ENCODE assay signal across 1 cellular context in the genomic region with DNA sequence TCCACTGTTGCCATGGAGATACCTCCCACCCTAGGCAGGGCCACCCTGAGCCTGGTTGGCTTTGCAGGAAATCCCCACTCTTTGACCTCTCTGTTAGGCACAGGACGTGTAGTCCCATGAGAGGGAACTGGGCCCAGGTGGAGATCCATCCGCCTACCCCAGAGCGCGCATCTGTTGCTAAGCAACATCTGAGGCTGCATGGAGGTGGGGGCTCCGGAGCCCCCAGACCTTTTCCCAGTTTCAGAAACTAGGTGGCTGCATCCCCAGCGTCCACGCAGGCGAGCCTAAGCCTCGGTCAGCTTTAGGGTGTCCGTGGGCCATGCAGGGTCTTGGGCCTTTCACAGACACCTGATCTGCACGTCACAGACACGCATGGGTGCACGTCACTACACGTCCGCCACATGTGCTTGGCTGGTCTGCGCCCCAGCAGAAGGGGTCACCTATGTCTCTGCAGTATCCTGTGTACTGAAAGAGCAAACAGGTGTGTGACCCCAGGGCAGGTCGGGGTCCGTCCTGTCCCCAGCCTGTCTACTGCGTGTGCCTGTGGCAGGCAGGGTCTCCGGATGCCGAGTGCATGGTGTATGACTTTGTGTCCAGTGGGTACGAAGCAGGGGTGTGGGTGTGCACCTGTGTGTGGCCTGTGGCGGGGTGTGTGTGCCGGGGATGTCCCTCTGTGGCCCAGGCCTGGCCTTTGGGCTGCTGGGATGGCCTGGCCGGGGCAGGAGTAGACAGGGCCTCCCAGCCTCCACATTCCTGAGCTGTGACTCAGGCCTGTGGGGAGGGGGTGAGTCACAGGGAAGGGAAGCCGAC.
A peak's percentile ranks its signal among the peaks of the same experiment; 100 is the strongest.
TF ChIP-seq lines count a peak whose summit lies in the region.

No MANE protein-coding gene starts in this region.

TF ChIP-seq in HepG2, 621 proteins besides CTCF, POLR2A, EP300 and RAD21 (continued from another document and continues in another):
- TF ChIP-seq, protein P1, sequence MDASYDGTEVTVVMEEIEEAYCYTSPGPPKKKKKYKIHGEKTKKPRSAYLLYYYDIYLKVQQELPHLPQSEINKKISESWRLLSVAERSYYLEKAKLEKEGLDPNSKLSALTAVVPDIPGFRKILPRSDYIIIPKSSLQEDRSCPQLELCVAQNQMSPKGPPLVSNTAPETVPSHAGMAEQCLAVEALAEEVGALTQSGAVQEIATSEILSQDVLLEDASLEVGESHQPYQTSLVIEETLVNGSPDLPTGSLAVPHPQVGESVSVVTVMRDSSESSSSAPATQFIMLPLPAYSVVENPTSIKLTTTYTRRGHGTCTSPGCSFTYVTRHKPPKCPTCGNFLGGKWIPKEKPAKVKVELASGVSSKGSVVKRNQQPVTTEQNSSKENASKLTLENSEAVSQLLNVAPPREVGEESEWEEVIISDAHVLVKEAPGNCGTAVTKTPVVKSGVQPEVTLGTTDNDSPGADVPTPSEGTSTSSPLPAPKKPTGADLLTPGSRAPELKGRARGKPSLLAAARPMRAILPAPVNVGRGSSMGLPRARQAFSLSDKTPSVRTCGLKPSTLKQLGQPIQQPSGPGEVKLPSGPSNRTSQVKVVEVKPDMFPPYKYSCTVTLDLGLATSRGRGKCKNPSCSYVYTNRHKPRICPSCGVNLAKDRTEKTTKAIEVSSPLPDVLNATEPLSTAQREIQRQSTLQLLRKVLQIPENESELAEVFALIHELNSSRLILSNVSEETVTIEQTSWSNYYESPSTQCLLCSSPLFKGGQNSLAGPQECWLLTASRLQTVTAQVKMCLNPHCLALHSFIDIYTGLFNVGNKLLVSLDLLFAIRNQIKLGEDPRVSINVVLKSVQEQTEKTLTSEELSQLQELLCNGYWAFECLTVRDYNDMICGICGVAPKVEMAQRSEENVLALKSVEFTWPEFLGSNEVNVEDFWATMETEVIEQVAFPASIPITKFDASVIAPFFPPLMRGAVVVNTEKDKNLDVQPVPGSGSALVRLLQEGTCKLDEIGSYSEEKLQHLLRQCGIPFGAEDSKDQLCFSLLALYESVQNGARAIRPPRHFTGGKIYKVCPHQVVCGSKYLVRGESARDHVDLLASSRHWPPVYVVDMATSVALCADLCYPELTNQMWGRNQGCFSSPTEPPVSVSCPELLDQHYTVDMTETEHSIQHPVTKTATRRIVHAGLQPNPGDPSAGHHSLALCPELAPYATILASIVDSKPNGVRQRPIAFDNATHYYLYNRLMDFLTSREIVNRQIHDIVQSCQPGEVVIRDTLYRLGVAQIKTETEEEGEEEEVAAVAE (CRISPR knock-in tag; IDR thresholded peaks at IDR 0.05; ENCODE audit: borderline replicate concordance), result no peak
- TF ChIP-seq ZNF747 (CRISPR knock-in tag; IDR thresholded peaks at IDR 0.05; ENCODE audit: borderline replicate concordance) (no peak), KDM6A (CRISPR knock-in tag; IDR thresholded peaks at IDR 0.05; ENCODE audit: low read depth) (no peak), RELA (CRISPR knock-in tag; IDR thresholded peaks at IDR 0.05) (peak; percentile 52; the same call in 1 of the 2 replicates), PHF21A (CRISPR knock-in tag; IDR thresholded peaks at IDR 0.05) (peak; percentile 92), ZNF841 (CRISPR knock-in tag; IDR thresholded peaks at IDR 0.05; ENCODE audit: borderline replicate concordance) (no peak), MZF1 (CRISPR knock-in tag; IDR thresholded peaks at IDR 0.05; ENCODE audit: borderline replicate concordance) (no peak), GATAD2A (CRISPR knock-in tag; IDR thresholded peaks at IDR 0.05) (peak; percentile 75), YEATS4 (CRISPR knock-in tag; IDR thresholded peaks at IDR 0.05; ENCODE audit: borderline replicate concordance) (no peak), ZFY (CRISPR knock-in tag; IDR thresholded peaks at IDR 0.05) (peak; percentile 71), ARID2 (CRISPR knock-in tag; IDR thresholded peaks at IDR 0.05; ENCODE audit: borderline replicate concordance) (no peak), ZSCAN21 (CRISPR knock-in tag; IDR thresholded peaks at IDR 0.05; ENCODE audit: borderline replicate concordance) (peak; percentile 24; the same call in 1 of the 2 replicates), ZBTB7A (CRISPR knock-in tag; IDR thresholded peaks at IDR 0.05) (peak; percentile 98), GATA4 (IDR thresholded peaks at IDR 0.05; ENCODE audit: borderline replicate concordance, low read depth) (no peak), ATF7-NPFF (CRISPR knock-in tag; IDR thresholded peaks at IDR 0.05; ENCODE audit: low read depth) (no peak), CREB1 (IDR thresholded peaks at IDR 0.05) (peak; percentile 75), CREB1 (CRISPR knock-in tag; IDR thresholded peaks at IDR 0.05) (peak; percentile 42), ZNF3 (CRISPR knock-in tag; IDR thresholded peaks at IDR 0.05) (no peak), RBM39 (IDR thresholded peaks at IDR 0.05; ENCODE audit: low read depth, low read length, poor library complexity, severe bottlenecking) (no peak), NKX3-1 (CRISPR knock-in tag; IDR thresholded peaks at IDR 0.05) (no peak), ZZZ3 (CRISPR knock-in tag; IDR thresholded peaks at IDR 0.05; ENCODE audit: borderline replicate concordance) (peak; percentile 73; the same call in 1 of the 2 replicates), ZNF136 (CRISPR knock-in tag; IDR thresholded peaks at IDR 0.05; ENCODE audit: low read depth) (peak; percentile 79; the same call in 1 of the 2 replicates), ZSCAN12 (CRISPR knock-in tag; IDR thresholded peaks at IDR 0.05) (no peak), JUND (CRISPR knock-in tag; IDR thresholded peaks at IDR 0.05) (peak; percentile 100), TBX2 (CRISPR knock-in tag; IDR thresholded peaks at IDR 0.05; ENCODE audit: borderline replicate concordance) (no peak), KDM3A (CRISPR knock-in tag; IDR thresholded peaks at IDR 0.05; ENCODE audit: low read depth) (no peak)
- TF ChIP-seq, protein P2, sequence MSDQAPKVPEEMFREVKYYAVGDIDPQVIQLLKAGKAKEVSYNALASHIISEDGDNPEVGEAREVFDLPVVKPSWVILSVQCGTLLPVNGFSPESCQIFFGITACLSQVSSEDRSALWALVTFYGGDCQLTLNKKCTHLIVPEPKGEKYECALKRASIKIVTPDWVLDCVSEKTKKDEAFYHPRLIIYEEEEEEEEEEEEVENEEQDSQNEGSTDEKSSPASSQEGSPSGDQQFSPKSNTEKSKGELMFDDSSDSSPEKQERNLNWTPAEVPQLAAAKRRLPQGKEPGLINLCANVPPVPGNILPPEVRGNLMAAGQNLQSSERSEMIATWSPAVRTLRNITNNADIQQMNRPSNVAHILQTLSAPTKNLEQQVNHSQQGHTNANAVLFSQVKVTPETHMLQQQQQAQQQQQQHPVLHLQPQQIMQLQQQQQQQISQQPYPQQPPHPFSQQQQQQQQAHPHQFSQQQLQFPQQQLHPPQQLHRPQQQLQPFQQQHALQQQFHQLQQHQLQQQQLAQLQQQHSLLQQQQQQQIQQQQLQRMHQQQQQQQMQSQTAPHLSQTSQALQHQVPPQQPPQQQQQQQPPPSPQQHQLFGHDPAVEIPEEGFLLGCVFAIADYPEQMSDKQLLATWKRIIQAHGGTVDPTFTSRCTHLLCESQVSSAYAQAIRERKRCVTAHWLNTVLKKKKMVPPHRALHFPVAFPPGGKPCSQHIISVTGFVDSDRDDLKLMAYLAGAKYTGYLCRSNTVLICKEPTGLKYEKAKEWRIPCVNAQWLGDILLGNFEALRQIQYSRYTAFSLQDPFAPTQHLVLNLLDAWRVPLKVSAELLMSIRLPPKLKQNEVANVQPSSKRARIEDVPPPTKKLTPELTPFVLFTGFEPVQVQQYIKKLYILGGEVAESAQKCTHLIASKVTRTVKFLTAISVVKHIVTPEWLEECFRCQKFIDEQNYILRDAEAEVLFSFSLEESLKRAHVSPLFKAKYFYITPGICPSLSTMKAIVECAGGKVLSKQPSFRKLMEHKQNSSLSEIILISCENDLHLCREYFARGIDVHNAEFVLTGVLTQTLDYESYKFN (CRISPR knock-in tag; conservative IDR thresholded peaks at IDR 0.05), result peak; percentile 77
- TF ChIP-seq, protein P3, sequence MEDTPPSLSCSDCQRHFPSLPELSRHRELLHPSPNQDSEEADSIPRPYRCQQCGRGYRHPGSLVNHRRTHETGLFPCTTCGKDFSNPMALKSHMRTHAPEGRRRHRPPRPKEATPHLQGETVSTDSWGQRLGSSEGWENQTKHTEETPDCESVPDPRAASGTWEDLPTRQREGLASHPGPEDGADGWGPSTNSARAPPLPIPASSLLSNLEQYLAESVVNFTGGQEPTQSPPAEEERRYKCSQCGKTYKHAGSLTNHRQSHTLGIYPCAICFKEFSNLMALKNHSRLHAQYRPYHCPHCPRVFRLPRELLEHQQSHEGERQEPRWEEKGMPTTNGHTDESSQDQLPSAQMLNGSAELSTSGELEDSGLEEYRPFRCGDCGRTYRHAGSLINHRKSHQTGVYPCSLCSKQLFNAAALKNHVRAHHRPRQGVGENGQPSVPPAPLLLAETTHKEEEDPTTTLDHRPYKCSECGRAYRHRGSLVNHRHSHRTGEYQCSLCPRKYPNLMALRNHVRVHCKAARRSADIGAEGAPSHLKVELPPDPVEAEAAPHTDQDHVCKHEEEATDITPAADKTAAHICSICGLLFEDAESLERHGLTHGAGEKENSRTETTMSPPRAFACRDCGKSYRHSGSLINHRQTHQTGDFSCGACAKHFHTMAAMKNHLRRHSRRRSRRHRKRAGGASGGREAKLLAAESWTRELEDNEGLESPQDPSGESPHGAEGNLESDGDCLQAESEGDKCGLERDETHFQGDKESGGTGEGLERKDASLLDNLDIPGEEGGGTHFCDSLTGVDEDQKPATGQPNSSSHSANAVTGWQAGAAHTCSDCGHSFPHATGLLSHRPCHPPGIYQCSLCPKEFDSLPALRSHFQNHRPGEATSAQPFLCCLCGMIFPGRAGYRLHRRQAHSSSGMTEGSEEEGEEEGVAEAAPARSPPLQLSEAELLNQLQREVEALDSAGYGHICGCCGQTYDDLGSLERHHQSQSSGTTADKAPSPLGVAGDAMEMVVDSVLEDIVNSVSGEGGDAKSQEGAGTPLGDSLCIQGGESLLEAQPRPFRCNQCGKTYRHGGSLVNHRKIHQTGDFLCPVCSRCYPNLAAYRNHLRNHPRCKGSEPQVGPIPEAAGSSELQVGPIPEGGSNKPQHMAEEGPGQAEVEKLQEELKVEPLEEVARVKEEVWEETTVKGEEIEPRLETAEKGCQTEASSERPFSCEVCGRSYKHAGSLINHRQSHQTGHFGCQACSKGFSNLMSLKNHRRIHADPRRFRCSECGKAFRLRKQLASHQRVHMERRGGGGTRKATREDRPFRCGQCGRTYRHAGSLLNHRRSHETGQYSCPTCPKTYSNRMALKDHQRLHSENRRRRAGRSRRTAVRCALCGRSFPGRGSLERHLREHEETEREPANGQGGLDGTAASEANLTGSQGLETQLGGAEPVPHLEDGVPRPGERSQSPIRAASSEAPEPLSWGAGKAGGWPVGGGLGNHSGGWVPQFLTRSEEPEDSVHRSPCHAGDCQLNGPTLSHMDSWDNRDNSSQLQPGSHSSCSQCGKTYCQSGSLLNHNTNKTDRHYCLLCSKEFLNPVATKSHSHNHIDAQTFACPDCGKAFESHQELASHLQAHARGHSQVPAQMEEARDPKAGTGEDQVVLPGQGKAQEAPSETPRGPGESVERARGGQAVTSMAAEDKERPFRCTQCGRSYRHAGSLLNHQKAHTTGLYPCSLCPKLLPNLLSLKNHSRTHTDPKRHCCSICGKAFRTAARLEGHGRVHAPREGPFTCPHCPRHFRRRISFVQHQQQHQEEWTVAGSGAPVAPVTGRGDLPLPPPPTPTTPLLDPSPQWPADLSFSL (CRISPR knock-in tag; IDR thresholded peaks at IDR 0.05), result no peak
- TF ChIP-seq, protein P4, sequence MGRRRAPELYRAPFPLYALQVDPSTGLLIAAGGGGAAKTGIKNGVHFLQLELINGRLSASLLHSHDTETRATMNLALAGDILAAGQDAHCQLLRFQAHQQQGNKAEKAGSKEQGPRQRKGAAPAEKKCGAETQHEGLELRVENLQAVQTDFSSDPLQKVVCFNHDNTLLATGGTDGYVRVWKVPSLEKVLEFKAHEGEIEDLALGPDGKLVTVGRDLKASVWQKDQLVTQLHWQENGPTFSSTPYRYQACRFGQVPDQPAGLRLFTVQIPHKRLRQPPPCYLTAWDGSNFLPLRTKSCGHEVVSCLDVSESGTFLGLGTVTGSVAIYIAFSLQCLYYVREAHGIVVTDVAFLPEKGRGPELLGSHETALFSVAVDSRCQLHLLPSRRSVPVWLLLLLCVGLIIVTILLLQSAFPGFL (CRISPR knock-in tag; IDR thresholded peaks at IDR 0.05), result no peak
- TF ChIP-seq, protein P5, sequence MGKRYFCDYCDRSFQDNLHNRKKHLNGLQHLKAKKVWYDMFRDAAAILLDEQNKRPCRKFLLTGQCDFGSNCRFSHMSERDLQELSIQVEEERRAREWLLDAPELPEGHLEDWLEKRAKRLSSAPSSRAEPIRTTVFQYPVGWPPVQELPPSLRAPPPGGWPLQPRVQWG (CRISPR knock-in tag; IDR thresholded peaks at IDR 0.05; ENCODE audit: borderline replicate concordance, low read depth), result no peak
- TF ChIP-seq, protein P6, sequence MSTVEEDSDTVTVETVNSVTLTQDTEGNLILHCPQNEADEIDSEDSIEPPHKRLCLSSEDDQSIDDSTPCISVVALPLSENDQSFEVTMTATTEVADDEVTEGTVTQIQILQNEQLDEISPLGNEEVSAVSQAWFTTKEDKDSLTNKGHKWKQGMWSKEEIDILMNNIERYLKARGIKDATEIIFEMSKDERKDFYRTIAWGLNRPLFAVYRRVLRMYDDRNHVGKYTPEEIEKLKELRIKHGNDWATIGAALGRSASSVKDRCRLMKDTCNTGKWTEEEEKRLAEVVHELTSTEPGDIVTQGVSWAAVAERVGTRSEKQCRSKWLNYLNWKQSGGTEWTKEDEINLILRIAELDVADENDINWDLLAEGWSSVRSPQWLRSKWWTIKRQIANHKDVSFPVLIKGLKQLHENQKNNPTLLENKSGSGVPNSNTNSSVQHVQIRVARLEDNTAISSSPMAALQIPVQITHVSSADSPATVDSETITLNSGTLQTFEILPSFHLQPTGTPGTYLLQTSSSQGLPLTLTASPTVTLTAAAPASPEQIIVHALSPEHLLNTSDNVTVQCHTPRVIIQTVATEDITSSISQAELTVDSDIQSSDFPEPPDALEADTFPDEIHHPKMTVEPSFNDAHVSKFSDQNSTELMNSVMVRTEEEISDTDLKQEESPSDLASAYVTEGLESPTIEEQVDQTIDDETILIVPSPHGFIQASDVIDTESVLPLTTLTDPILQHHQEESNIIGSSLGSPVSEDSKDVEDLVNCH (CRISPR knock-in tag; IDR thresholded peaks at IDR 0.05), result no peak
- TF ChIP-seq, protein P7, sequence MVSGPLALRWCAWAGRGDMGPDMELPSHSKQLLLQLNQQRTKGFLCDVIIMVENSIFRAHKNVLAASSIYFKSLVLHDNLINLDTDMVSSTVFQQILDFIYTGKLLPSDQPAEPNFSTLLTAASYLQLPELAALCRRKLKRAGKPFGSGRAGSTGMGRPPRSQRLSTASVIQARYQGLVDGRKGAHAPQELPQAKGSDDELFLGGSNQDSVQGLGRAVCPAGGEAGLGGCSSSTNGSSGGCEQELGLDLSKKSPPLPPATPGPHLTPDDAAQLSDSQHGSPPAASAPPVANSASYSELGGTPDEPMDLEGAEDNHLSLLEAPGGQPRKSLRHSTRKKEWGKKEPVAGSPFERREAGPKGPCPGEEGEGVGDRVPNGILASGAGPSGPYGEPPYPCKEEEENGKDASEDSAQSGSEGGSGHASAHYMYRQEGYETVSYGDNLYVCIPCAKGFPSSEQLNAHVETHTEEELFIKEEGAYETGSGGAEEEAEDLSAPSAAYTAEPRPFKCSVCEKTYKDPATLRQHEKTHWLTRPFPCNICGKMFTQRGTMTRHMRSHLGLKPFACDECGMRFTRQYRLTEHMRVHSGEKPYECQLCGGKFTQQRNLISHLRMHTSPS (CRISPR knock-in tag; IDR thresholded peaks at IDR 0.05; ENCODE audit: low read depth), result no peak
